21 cellular contexts compared by ENCODE assay signal in the genomic region with DNA sequence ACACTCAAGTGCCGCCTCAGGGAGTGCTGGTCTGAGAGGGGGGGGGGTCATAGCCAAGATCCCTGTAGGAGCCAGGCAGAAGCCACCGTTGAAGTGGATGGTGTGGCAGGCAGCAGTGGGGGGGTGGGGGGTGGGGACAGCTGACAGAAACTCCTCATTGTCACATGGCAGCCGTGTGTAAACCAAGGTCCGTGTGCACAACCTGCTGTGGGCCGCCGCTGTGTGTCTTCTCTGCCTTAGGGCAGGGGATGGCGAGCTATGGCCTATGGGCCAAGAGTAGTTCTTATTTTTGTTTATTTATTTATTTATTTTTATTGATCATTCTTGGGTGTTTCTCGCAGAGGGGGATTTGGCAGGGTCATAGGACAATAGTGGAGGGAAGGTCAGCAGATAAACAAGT. TPM values are rescaled to one million over a fixed set of nuclear protein-coding genes. Genes with fewer than 3 reads are reported as not detected.
DNase-seq lines count a peak whose midpoint lies in the region; ATAC-seq and TF ChIP-seq lines count a peak whose summit lies in the region.
"Had no signal": no experiment of that assay in that cellular context is flagged by ENCODE, and none has a peak within 500 bp of the region (broad histone marks: within the 10 kb centered on the region; RNA-seq: fewer than 3 reads in every experiment).

No MANE protein-coding gene starts in this region.

- TF ChIP-seq CTCF in chondrocyte (IDR thresholded peaks at IDR 0.05) (no peak), right lobe of liver (IDR thresholded peaks at IDR 0.05) (no peak), vagina (IDR thresholded peaks at IDR 0.05) (no peak)

- no peaks in the 10 kb centered on the region for H3K9me3 ChIP-seq in right lobe of liver
- H3K9me3 ChIP-seq in vagina: no peaks in the 10 kb centered on the region
- H3K9me3 ChIP-seq: SK-N-SH had no signal

- no peaks in the 10 kb centered on the region for H3K27me3 Mint-ChIP-seq in chondrocyte (ENCODE audit: low read depth)
- no peaks in the 10 kb centered on the region for H3K27me3 Mint-ChIP-seq in activated naive CD4-positive, alpha-beta T cell treated with anti-CD3 and anti-CD28 coated beads, Interleukin-2, amount 10 ng/mL, durations not matched to agents 7 days and 5 days
- H3K27me3 Mint-ChIP-seq: CD4-positive, alpha-beta memory T cell had no signal

- ATAC-seq in right lobe of liver: peak in 3 of 4 donors; percentile 1 to 14 (median 2)
- ATAC-seq in stimulated activated effector memory CD8-positive, alpha-beta T cell treated with anti-CD3 and anti-CD28 coated beads, Interleukin-12 subunit alpha, Interleukin-12 subunit beta, amount 100 ng/mL, for 72 hours: no peak

- intact Hi-C loops in right lobe of liver (cut with DNase I): no loop called here
- intact Hi-C loops in vagina (cut with DNase I): no loop called here

- H3K36me3 Mint-ChIP-seq in chondrocyte (ENCODE audit: low read depth): peaks cover 53% of the 10 kb centered on the region
- peaks cover 97% of the 10 kb centered on the region for H3K36me3 Mint-ChIP-seq in stimulated activated effector memory CD8-positive, alpha-beta T cell treated with anti-CD3 and anti-CD28 coated beads, Interleukin-12 subunit alpha, Interleukin-12 subunit beta, amount 100 ng/mL, for 72 hours
- H3K36me3 Mint-ChIP-seq in activated naive CD4-positive, alpha-beta T cell treated with anti-CD3 and anti-CD28 coated beads, Interleukin-2, amount 10 ng/mL, durations not matched to agents 7 days and 5 days: peaks cover 65% of the 10 kb centered on the region

- H3K27ac Mint-ChIP-seq in chondrocyte (ENCODE audit: unreplicated experiment): no peak overlapping the region
- H3K27ac Mint-ChIP-seq in stimulated activated effector memory CD8-positive, alpha-beta T cell treated with anti-CD3 and anti-CD28 coated beads, Interleukin-12 subunit alpha, Interleukin-12 subunit beta, amount 100 ng/mL, for 72 hours: peak overlapping the region; percentile 69
- no peak overlapping the region for H3K27ac Mint-ChIP-seq in activated naive CD4-positive, alpha-beta T cell treated with anti-CD3 and anti-CD28 coated beads, Interleukin-2, amount 10 ng/mL, durations not matched to agents 7 days and 5 days

- H3K36me3 ChIP-seq in right lobe of liver: peaks cover 21 to 79% (median 49%) of the 10 kb centered on the region in 4 donors
- H3K36me3 ChIP-seq in vagina: peaks cover 7 to 79% of the 10 kb centered on the region in 2 donors

- H3K27me3 ChIP-seq in right lobe of liver: no peaks in the 10 kb centered on the region
- H3K27me3 ChIP-seq in vagina: no peaks in the 10 kb centered on the region
- H3K27me3 ChIP-seq: BLaER1 treated with 17β-estradiol and CSF1 and Interleukin-3, amounts not matched to agents 10 nM and 100 nM; MG63 had no signal

- TF ChIP-seq POLR2A in right lobe of liver (IDR thresholded peaks at IDR 0.05) (no peak), vagina (IDR thresholded peaks at IDR 0.05) (no peak)

- DNase-seq in NCI-H187 treated with DMSO at 0.1 percent for 48 hours (lab: John Stamatoyannopoulos, UW) (peak; percentile 27), chondrocyte (ENCODE audit: low spot score) (peak; percentile 37), right lobe of liver (no peak), vagina (ENCODE audit: extremely low spot score in 2 of 2) (no peak), NCI-H774 (lab: John Stamatoyannopoulos, UW) (no peak)
- DNase-seq in stimulated activated effector memory CD8-positive, alpha-beta T cell treated with anti-CD3 and anti-CD28 coated beads, Interleukin-12 subunit alpha, Interleukin-12 subunit beta, amount 100 ng/mL, for 72 hours (ENCODE audit: low spot score in 2 of 2): no peak
- no peak for DNase-seq in activated naive CD4-positive, alpha-beta T cell treated with anti-CD3 and anti-CD28 coated beads, Interleukin-2, amount 10 ng/mL, durations not matched to agents 7 days and 5 days
- DNase-seq: CD4-positive, alpha-beta memory T cell; DMS153; EL; GF-D8; MG63; NCI-H1048; NCI-H1436; NCI-H2029; NCI-H2227 treated with DMSO at 0.1 percent for 48 hours; NCI-H510A; SIG-M5; SK-N-SH had no signal

- H3K4me3 ChIP-seq in right lobe of liver: no peak overlapping the region
- H3K4me3 ChIP-seq in vagina: no peak overlapping the region
- H3K4me3 ChIP-seq: BLaER1 treated with 17β-estradiol and CSF1 and Interleukin-3, amounts not matched to agents 10 nM and 100 nM; MG63 had no signal

- CTCF ChIA-PET in activated naive CD4-positive, alpha-beta T cell treated with anti-CD3 and anti-CD28 coated beads, Interleukin-2, amount 10 ng/mL, durations not matched to agents 7 days and 5 days (lab: Charles Lee): no interaction called here

- no peaks in the 10 kb centered on the region for H3K4me1 Mint-ChIP-seq in chondrocyte (ENCODE audit: low read depth)
- H3K4me1 Mint-ChIP-seq in stimulated activated effector memory CD8-positive, alpha-beta T cell treated with anti-CD3 and anti-CD28 coated beads, Interleukin-12 subunit alpha, Interleukin-12 subunit beta, amount 100 ng/mL, for 72 hours: peaks cover 44% of the 10 kb centered on the region
- peaks cover 16% of the 10 kb centered on the region for H3K4me1 Mint-ChIP-seq in activated naive CD4-positive, alpha-beta T cell treated with anti-CD3 and anti-CD28 coated beads, Interleukin-2, amount 10 ng/mL, durations not matched to agents 7 days and 5 days

- WGBS in right lobe of liver (ENCODE audit: insufficient coverage, low coverage, low lambda C conversion rate, missing lambda C conversion rate): 54% methylated on average over 5 of the region's 8 CpGs

- no peaks in the 10 kb centered on the region for H3K9me3 Mint-ChIP-seq in chondrocyte (ENCODE audit: low read depth)
- H3K9me3 Mint-ChIP-seq in stimulated activated effector memory CD8-positive, alpha-beta T cell treated with anti-CD3 and anti-CD28 coated beads, Interleukin-12 subunit alpha, Interleukin-12 subunit beta, amount 100 ng/mL, for 72 hours: no peaks in the 10 kb centered on the region
- H3K9me3 Mint-ChIP-seq in activated naive CD4-positive, alpha-beta T cell treated with anti-CD3 and anti-CD28 coated beads, Interleukin-2, amount 10 ng/mL, durations not matched to agents 7 days and 5 days: no peaks in the 10 kb centered on the region
- H3K9me3 Mint-ChIP-seq: CD4-positive, alpha-beta memory T cell had no signal

- H3K4me1 ChIP-seq in right lobe of liver (peaks cover 0 to 51% (median 3%) of the 10 kb centered on the region in 4 donors), vagina (peaks cover 9% of the 10 kb centered on the region)

- no peak overlapping the region for H3K4me3 Mint-ChIP-seq in chondrocyte (ENCODE audit: unreplicated experiment)
- no peak overlapping the region for H3K4me3 Mint-ChIP-seq in stimulated activated effector memory CD8-positive, alpha-beta T cell treated with anti-CD3 and anti-CD28 coated beads, Interleukin-12 subunit alpha, Interleukin-12 subunit beta, amount 100 ng/mL, for 72 hours
- no peak overlapping the region for H3K4me3 Mint-ChIP-seq in activated naive CD4-positive, alpha-beta T cell treated with anti-CD3 and anti-CD28 coated beads, Interleukin-2, amount 10 ng/mL, durations not matched to agents 7 days and 5 days

- H3K27ac ChIP-seq in right lobe of liver (no peak overlapping the region), vagina (no peak overlapping the region)
- H3K27ac ChIP-seq: BLaER1 treated with 17β-estradiol and CSF1 and Interleukin-3, amounts not matched to agents 10 nM and 100 nM had no signal

RNA-seq across cellular contexts. Expression of a gene that starts 13.4 kb away (rescaled TPM):
- total RNA-seq in chondrocyte (219 to 297 TPM (median 296 TPM) in 3 replicates), right lobe of liver (1,000 to 10,000 TPM in 2 of 6 experiments, 100 to 1,000 TPM in 4; 195 to 1,174 (median 649) TPM), vagina (373 TPM)

RNA-seq across cellular contexts. Expression of a gene that starts 24.5 kb away (rescaled TPM):
- total RNA-seq in chondrocyte (13.4 to 20.0 TPM (median 16.4 TPM) in 3 replicates), right lobe of liver (10 to 100 TPM in 3 of 6 experiments, 1 to 10 TPM in 3; 4.7 to 14.7 (median 9.0) TPM), vagina (53.8 TPM)

RNA-seq across cellular contexts. Expression of a gene that starts 27.5 kb away (rescaled TPM):
- 135 to 144 TPM (median 142 TPM) in 3 replicates for total RNA-seq in chondrocyte
- 100 to 1,000 TPM; 151 to 259 (median 181) TPM for total RNA-seq in right lobe of liver
- total RNA-seq in vagina: 95.5 TPM

RNA-seq across cellular contexts. Expression of a gene that starts 40.3 kb away (rescaled TPM):
- total RNA-seq in chondrocyte (1.2 to 1.7 TPM (median 1.3 TPM) in 3 replicates), right lobe of liver (1 to 10 TPM in 3 of 6 experiments, under 1 TPM in 2, not detected in 1; 0.73 to 1.7 (median 1.4) TPM), vagina (10.6 TPM)
- total RNA-seq: LHCN-M2 had no signal

Comparison
In these comparisons a context has a peak if more than half of its experiments do, and no peak if none do; other contexts are left out.
1. DNase-seq: peak in NCI-H187 treated with DMSO at 0.1 percent for 48 hours (single experiment) and chondrocyte (single experiment); none in right lobe of liver (0 of 3), stimulated activated effector memory CD8-positive, alpha-beta T cell treated with anti-CD3 and anti-CD28 coated beads, Interleukin-12 subunit alpha, Interleukin-12 subunit beta, amount 100 ng/mL, for 72 hours (0 of 2), vagina (0 of 2), activated naive CD4-positive, alpha-beta T cell treated with anti-CD3 and anti-CD28 coated beads, Interleukin-2, amount 10 ng/mL, durations not matched to agents 7 days and 5 days (single experiment) and NCI-H774 (single experiment).